In the genomic region with DNA sequence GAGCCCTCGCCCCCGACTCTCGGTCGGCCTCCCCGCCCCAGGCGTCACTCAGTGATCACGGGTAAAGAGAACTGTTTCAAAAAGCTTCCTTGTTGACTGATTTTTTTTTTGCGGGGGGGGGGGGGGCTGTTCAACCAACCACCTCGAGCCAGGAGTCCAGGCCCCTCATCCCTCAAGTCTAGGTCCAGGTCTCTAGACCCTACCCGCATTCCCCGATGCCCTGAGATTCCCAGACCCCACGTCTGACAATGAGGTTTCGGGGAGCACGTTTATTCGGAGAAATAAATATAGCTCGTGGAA, we compare ENCODE assay signal across 7 cellular contexts. TPM values are rescaled to one million over a fixed set of nuclear protein-coding genes. Genes with fewer than 3 reads are reported as not detected.
DNase-seq lines count a peak whose midpoint lies in the region; ATAC-seq and TF ChIP-seq lines count a peak whose summit lies in the region.
"Had no signal": no experiment of that assay in that cellular context is flagged by ENCODE, and none has a peak within 500 bp of the region (broad histone marks: within the 10 kb centered on the region; RNA-seq: fewer than 3 reads in every experiment).

No MANE protein-coding gene starts in this region.

- peaks cover 24 to 36% (median 25%) of the 10 kb centered on the region in 3 donors for H3K4me1 Mint-ChIP-seq in CD8-positive, alpha-beta memory T cell

- H3K27me3 ChIP-seq in CD8-positive, alpha-beta memory T cell (ENCODE audit: insufficient read depth, low read length, poor library complexity, severe bottlenecking) = peaks cover 41% of the 10 kb centered on the region
- no peaks in the 10 kb centered on the region for H3K27me3 ChIP-seq in ascending aorta
- H3K27me3 ChIP-seq in muscle layer of duodenum (ENCODE audit: low read depth, low read length) = no peaks in the 10 kb centered on the region

- peaks cover 45 to 78% of the 10 kb centered on the region in 2 donors for H3K27me3 Mint-ChIP-seq in CD8-positive, alpha-beta memory T cell

- DNase-seq in CD8-positive, alpha-beta memory T cell = no peak
- DNase-seq in ascending aorta (ENCODE audit: low spot score in 2 of 2) (no peak), DMS 273 (lab: John Stamatoyannopoulos, UW; ENCODE audit: unreplicated experiment) (no peak), NCI-H1417 treated with DMSO at 0.1 percent for 48 hours (lab: John Stamatoyannopoulos, UW) (no peak)

- TF ChIP-seq CTCF in ascending aorta (IDR thresholded peaks at IDR 0.05) = no peak

- no peaks in the 10 kb centered on the region for H3K36me3 Mint-ChIP-seq in CD8-positive, alpha-beta memory T cell

- peak overlapping the region; percentile 50 for H3K4me3 ChIP-seq in CD8-positive, alpha-beta memory T cell (ENCODE audit: low read length)
- H3K4me3 ChIP-seq in ascending aorta (peak overlapping the region; percentile 55 to 89), muscle layer of duodenum (ENCODE audit: low read depth in 1 of 2, low read length in 2 of 2) (peak overlapping the region; percentile 73 to 78)

- no peak for ATAC-seq in HG02884 (IDR thresholded peaks at IDR 0.05; ENCODE audit: unreplicated experiment)

- H3K36me3 ChIP-seq in CD8-positive, alpha-beta memory T cell (ENCODE audit: insufficient read depth, low read length) = no peaks in the 10 kb centered on the region
- no peaks in the 10 kb centered on the region for H3K36me3 ChIP-seq in ascending aorta
- H3K36me3 ChIP-seq in muscle layer of duodenum (ENCODE audit: control insufficient read depth in 1 of 2, insufficient read depth in 2 of 2, low read length in 2 of 2) = no peaks in the 10 kb centered on the region

- no peaks in the 10 kb centered on the region for H3K9me3 ChIP-seq in CD8-positive, alpha-beta memory T cell (ENCODE audit: low read length)
- H3K9me3 ChIP-seq in ascending aorta (no peaks in the 10 kb centered on the region), muscle layer of duodenum (ENCODE audit: control insufficient read depth in 1 of 2, low read length in 2 of 2) (no peaks in the 10 kb centered on the region)

- H3K4me3 Mint-ChIP-seq in CD8-positive, alpha-beta memory T cell = peak overlapping the region in 5 of 7 donors; percentile 19 to 92 (median 73)

- peak overlapping the region; percentile 19 for H3K27ac ChIP-seq in CD8-positive, alpha-beta memory T cell (ENCODE audit: low read depth, low read length)
- H3K27ac ChIP-seq in ascending aorta (peak overlapping the region; percentile 71 to 82), muscle layer of duodenum (ENCODE audit: low read length) (peak overlapping the region; percentile 79)

- no peak overlapping the region for H3K27ac Mint-ChIP-seq in CD8-positive, alpha-beta memory T cell

- CTCF ChIA-PET in CD8-positive, alpha-beta memory T cell (lab: Charles Lee) = interaction anchor here (1.7 to 3.0 kb wide), 2 partner anchors 53 to 157 kb away, joined by 4 to 9 read pairs; partner anchors contain the start of genes GYS1 and RUVBL2

- H3K4me1 ChIP-seq in CD8-positive, alpha-beta memory T cell (ENCODE audit: insufficient read depth, low read length) = peaks cover 38% of the 10 kb centered on the region
- H3K4me1 ChIP-seq in ascending aorta = peaks cover 5 to 20% of the 10 kb centered on the region in 2 donors
- H3K4me1 ChIP-seq in muscle layer of duodenum (ENCODE audit: control insufficient read depth in 1 of 2, insufficient read depth in 2 of 2, low read length in 2 of 2) = peaks cover 3 to 24% of the 10 kb centered on the region in 2 donors

- intact Hi-C loops in ascending aorta (cut with DNase I) = no loop called here

- POLR2A ChIA-PET in CD8-positive, alpha-beta memory T cell (lab: Charles Lee) = no interaction called here

- peaks cover 0 to 2% (median 0%) of the 10 kb centered on the region in 5 donors for H3K9me3 Mint-ChIP-seq in CD8-positive, alpha-beta memory T cell

RNA-seq across cellular contexts. Expression of gene HRC, which starts 4.3 kb away (rescaled TPM):
- not detected for total RNA-seq in CD8-positive, alpha-beta memory T cell
- not detected for polyA plus RNA-seq in CD8-positive, alpha-beta memory T cell
- total RNA-seq in ascending aorta = not detected

RNA-seq across cellular contexts. Expression of gene TRPM4, which starts 6.7 kb away (rescaled TPM):
- total RNA-seq in CD8-positive, alpha-beta memory T cell = not detected
- polyA plus RNA-seq in CD8-positive, alpha-beta memory T cell = not detected
- 63.4 TPM for total RNA-seq in ascending aorta

RNA-seq across cellular contexts. Expression of gene PPFIA3, which starts 31.6 kb away (rescaled TPM):
- 1 to 10 TPM; 3.2 to 3.3 TPM for total RNA-seq in CD8-positive, alpha-beta memory T cell
- polyA plus RNA-seq in CD8-positive, alpha-beta memory T cell = 0.56 TPM
- 33.3 TPM for total RNA-seq in ascending aorta

RNA-seq across cellular contexts. Expression of gene C19orf73, which starts 32.0 kb away (rescaled TPM):
- total RNA-seq in CD8-positive, alpha-beta memory T cell = 1 to 10 TPM; 1.4 to 2.5 TPM
- polyA plus RNA-seq in CD8-positive, alpha-beta memory T cell = 3.1 TPM
- total RNA-seq in ascending aorta = not detected
- total RNA-seq: mesenteric fat pad had no signal

RNA-seq across cellular contexts. Expression of gene LIN7B, which starts 36.7 kb away (rescaled TPM):
- 1 to 10 TPM; 4.0 to 5.1 TPM for total RNA-seq in CD8-positive, alpha-beta memory T cell
- polyA plus RNA-seq in CD8-positive, alpha-beta memory T cell = 8.1 TPM
- 42.1 TPM for total RNA-seq in ascending aorta

Comparison
In these comparisons a context has a peak if more than half of its experiments do, and no peak if none do; other contexts are left out.
1. H3K27ac ChIP-seq: peak in every context shown above with its lines; median percentile 79 in muscle layer of duodenum; 76 in ascending aorta; 19 in CD8-positive, alpha-beta memory T cell.
2. RNA of gene TRPM4, which starts 6.7 kb away (total RNA-seq): 63.4 TPM in ascending aorta (single experiment); not detected in CD8-positive, alpha-beta memory T cell; every median in the first group is over 10 times any median in the second.
3. Peak in every context shown above with its lines, with median percentiles within 50 percentile points of each other: H3K4me3 ChIP-seq.